10 cellular contexts compared by ENCODE assay signal in genomic region chr16:85574672-85575475, GRCh38. TPM values are rescaled to one million over a fixed set of nuclear protein-coding genes. Genes with fewer than 3 reads are reported as not detected.
DNase-seq lines count a peak whose midpoint lies in the region; ATAC-seq and TF ChIP-seq lines count a peak whose summit lies in the region.
"Had no signal": no experiment of that assay in that cellular context is flagged by ENCODE, and none has a peak within 500 bp of the region (broad histone marks: within the 10 kb centered on the region; RNA-seq: fewer than 3 reads in every experiment).

No MANE protein-coding gene starts in this region.

- H3K9me3 ChIP-seq in A673 (ENCODE audit: low read depth, low read length, poor library complexity, severe bottlenecking) = no peaks in the 10 kb centered on the region

- no peak for ATAC-seq in HG02885 (IDR thresholded peaks at IDR 0.05; ENCODE audit: poor library complexity, unreplicated experiment)

- H3K4me3 Mint-ChIP-seq in nephron progenitor cell = peak overlapping the region; percentile 52
- H3K4me3 Mint-ChIP-seq: activated B cell treated with CpG ODN at 0.5 μM for 24 hours; CD4-positive, alpha-beta memory T cell had no signal

- H3K4me1 Mint-ChIP-seq in nephron progenitor cell = peaks cover 83% of the 10 kb centered on the region

- TF ChIP-seq CTCF in A673 (conservative IDR thresholded peaks at IDR 0.05; ENCODE audit: low read depth, low read length) = no peak
- TF ChIP-seq CTCF in LNCaP clone FGC (IDR thresholded peaks at IDR 0.05; ENCODE audit: control insufficient read depth, extremely low read depth, insufficient read depth) = 0 out of 2 replicates have a peak, but pooled peaks have one; percentile 5
- TF ChIP-seq CTCF in nephron progenitor cell (IDR thresholded peaks at IDR 0.05) = no peak
- TF ChIP-seq CTCF in GM10248 (IDR thresholded peaks at IDR 0.05; ENCODE audit: control extremely low read depth, extremely low read depth, low read depth, missing control alignments) = no peak

- H3K36me3 ChIP-seq in A673 (ENCODE audit: insufficient read depth, low read length, poor library complexity, severe bottlenecking) = no peaks in the 10 kb centered on the region

- DNase-seq in A673 (ENCODE audit: low spot score) = peak; percentile 45
- DNase-seq in LNCaP clone FGC (ENCODE audit: low read depth) = peak; percentile 56
- DNase-seq in cerebellum (ENCODE audit: low spot score) = peak; percentile 59
- DNase-seq in nephron progenitor cell = peak; percentile 37
- DNase-seq in 8988T = no peak
- no peak for DNase-seq in iPS-NIHi11 (ENCODE audit: low spot score)
- no peak for DNase-seq in GM10248 (ENCODE audit: extremely low spot score)
- DNase-seq: activated B cell treated with CpG ODN at 0.5 μM for 24 hours had no signal

- H3K4me1 ChIP-seq in A673 (ENCODE audit: insufficient read depth, low read length, poor library complexity, severe bottlenecking) = peaks cover 76% of the 10 kb centered on the region

- no peaks in the 10 kb centered on the region for H3K27me3 ChIP-seq in A673 (replicated peaks; ENCODE audit: insufficient read depth, low read depth, low read length, poor library complexity)

- intact Hi-C loops in A673 (cut with micrococcal nuclease; ENCODE audit: unreplicated experiment) = loop anchor here (5.0 kb wide), 1 partner anchor 37 kb away; the partner anchor contains the start of gene GSE1

- no TSS peak for BruUV-seq in A673 (replicated peaks; lab: Mats Ljungman, UMichigan)

- H3K27ac Mint-ChIP-seq in nephron progenitor cell = peak overlapping the region; percentile 54
- H3K27ac Mint-ChIP-seq: activated B cell treated with CpG ODN at 0.5 μM for 24 hours had no signal

- H3K4me3 ChIP-seq in A673 (ENCODE audit: low read depth, low read length, poor library complexity, severe bottlenecking) = peak overlapping the region; percentile 9
- peak overlapping the region; percentile 34 for H3K4me3 ChIP-seq in LNCaP clone FGC (ENCODE audit: low read depth, low read length)

- peaks cover 30% of the 10 kb centered on the region for H3K27me3 Mint-ChIP-seq in nephron progenitor cell (ENCODE audit: low read depth, poor library complexity)
- H3K27me3 Mint-ChIP-seq: activated B cell treated with CpG ODN at 0.5 μM for 24 hours; CD4-positive, alpha-beta memory T cell had no signal

- POLR2A ChIA-PET in A673 (lab: Charles Lee; ENCODE audit: low non-redundant PET) (no interaction called here), GM10248 (lab: Yijun Ruan, JAX) (no interaction called here)

- CTCF ChIA-PET in A673 (lab: Charles Lee) (no interaction called here), GM10248 (lab: Yijun Ruan, JAX) (interaction anchor here (0.6 to 2.3 kb wide), 9 partner anchors 11 to 155 kb away, joined by 3 to 16 read pairs (median 6); no protein-coding TSS in a partner anchor)

- H3K9me3 Mint-ChIP-seq in nephron progenitor cell = no peaks in the 10 kb centered on the region
- H3K9me3 Mint-ChIP-seq: activated B cell treated with CpG ODN at 0.5 μM for 24 hours had no signal

- peak overlapping the region; percentile 54 for H3K27ac ChIP-seq in A673 (ENCODE audit: low read depth, low read length, poor library complexity, severe bottlenecking)

- H3K36me3 Mint-ChIP-seq in nephron progenitor cell (ENCODE audit: low read depth) = no peaks in the 10 kb centered on the region

RNA-seq across cellular contexts. Expression of gene GSE1, which starts 38.2 kb away (rescaled TPM):
- total RNA-seq in A673 (2021) = 64.2 and 72.4 TPM in 2 replicates
- 45.9 TPM for total RNA-seq in cerebellum

Comparison
In these comparisons a context has a peak if more than half of its experiments do, and no peak if none do; other contexts are left out.
1. DNase-seq: peak in A673 (single experiment), LNCaP clone FGC (single experiment), cerebellum (single experiment) and nephron progenitor cell (single experiment); none in 8988T (single experiment), iPS-NIHi11 (single experiment) and GM10248 (single experiment).